8 cellular contexts compared by ENCODE assay signal in the genomic region with DNA sequence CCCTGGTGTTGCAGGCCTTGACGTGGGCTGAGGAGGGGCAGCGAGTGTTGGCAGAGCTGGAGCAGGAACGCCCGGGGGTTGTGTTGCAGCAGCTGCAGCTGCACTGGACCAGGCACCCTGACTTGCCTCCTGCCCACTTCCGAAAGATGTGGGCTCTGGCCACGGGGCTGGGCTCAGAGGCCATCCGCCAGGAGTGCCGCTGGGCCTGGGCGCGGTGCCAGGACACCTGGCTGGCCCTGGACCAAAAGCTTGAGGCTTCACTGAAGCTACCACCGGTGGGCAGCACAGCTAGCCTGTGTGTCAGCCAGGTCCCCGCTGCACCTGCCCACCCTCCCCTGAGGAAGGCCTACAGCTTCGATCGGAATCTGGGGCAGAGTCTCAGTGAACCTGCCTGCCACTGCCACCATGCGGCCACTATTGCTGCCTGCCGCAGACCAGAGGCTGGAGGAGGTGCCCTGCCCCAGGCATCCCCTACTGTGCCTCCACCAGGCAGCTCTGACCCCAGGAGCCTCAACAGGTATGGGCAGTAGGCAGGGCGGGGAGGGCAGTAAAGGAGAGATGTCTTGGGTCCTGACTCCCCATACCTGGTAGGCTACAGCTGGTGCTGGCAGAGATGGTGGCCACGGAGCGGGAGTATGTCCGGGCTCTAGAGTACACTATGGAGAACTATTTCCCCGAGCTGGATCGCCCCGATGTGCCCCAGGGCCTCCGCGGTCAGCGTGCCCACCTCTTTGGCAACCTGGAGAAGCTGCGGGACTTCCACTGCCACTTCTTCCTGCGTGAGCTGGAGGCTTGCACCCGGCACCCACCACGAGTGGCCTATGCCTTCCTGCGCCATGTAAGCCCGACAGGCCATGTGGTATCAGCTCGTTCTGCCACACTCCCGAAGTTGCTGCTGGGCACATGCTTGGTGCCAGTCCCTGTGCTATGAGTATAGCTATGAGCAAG. TPM values are rescaled to one million over a fixed set of nuclear protein-coding genes. Genes with fewer than 3 reads are reported as not detected.
A peak's percentile ranks its signal among the peaks of the same experiment; 100 is the strongest.
DNase-seq lines count a peak whose midpoint lies in the region; TF ChIP-seq lines count a peak whose summit lies in the region.

No MANE protein-coding gene starts in this region.

- no peak overlapping the region for H3K4me3 Mint-ChIP-seq in T-helper 2 cell treated with Interferon-gamma antibody and Interleukin-4, amounts not matched to agents 5 μg/mL and 100 μg/mL, for 36 hours

- H3K4me3 ChIP-seq in fibroblast of the aortic adventitia (ENCODE audit: low read depth, low read length): no peak overlapping the region

- no peaks in the 10 kb centered on the region for H3K9me3 Mint-ChIP-seq in T-helper 2 cell treated with Interferon-gamma antibody and Interleukin-4, amounts not matched to agents 5 μg/mL and 100 μg/mL, for 36 hours

- DNase-seq in HCEC 1CT (peak; percentile 39), fibroblast of the aortic adventitia (ENCODE audit: low read depth) (no peak), renal cortical epithelial cell (ENCODE audit: low read depth) (peak; percentile 32)
- no peak for DNase-seq in stimulated activated CD8-positive, alpha-beta memory T cell treated with anti-CD3 and anti-CD28 coated beads, Interleukin-4, amount 100 ng/mL, for 48 hours
- DNase-seq in NK-92 treated with Interleukin-12 subunit alpha and Interleukin-12 subunit beta, amount 100 ng/mL, for 24 hours (lab: John Stamatoyannopoulos, UW): no peak
- no peak for DNase-seq in T-helper 2 cell treated with Interferon-gamma antibody and Interleukin-4, amounts not matched to agents 5 μg/mL and 100 μg/mL, for 36 hours (ENCODE audit: low spot score)
- no peak for DNase-seq in activated CD4-positive, alpha-beta T cell treated with anti-CD3 and anti-CD28 coated beads, Interleukin-2, amount 50 U/mL, for 48 hours

- TF ChIP-seq CTCF in fibroblast of the aortic adventitia (IDR thresholded peaks at IDR 0.05; ENCODE audit: insufficient read depth, low read length): peak; percentile 49

- peaks cover 8% of the 10 kb centered on the region for H3K4me1 Mint-ChIP-seq in T-helper 2 cell treated with Interferon-gamma antibody and Interleukin-4, amounts not matched to agents 5 μg/mL and 100 μg/mL, for 36 hours (ENCODE audit: low read depth)

- H3K27me3 Mint-ChIP-seq in T-helper 2 cell treated with Interferon-gamma antibody and Interleukin-4, amounts not matched to agents 5 μg/mL and 100 μg/mL, for 36 hours (ENCODE audit: low read depth): no peaks in the 10 kb centered on the region

- H3K27ac Mint-ChIP-seq in T-helper 2 cell treated with Interferon-gamma antibody and Interleukin-4, amounts not matched to agents 5 μg/mL and 100 μg/mL, for 36 hours: no peak overlapping the region

- H3K36me3 Mint-ChIP-seq in T-helper 2 cell treated with Interferon-gamma antibody and Interleukin-4, amounts not matched to agents 5 μg/mL and 100 μg/mL, for 36 hours (ENCODE audit: low read depth): no peaks in the 10 kb centered on the region

TF ChIP-seq in PFSK-1, 5 proteins besides CTCF, POLR2A, EP300 and RAD21:
- TF ChIP-seq POLR2AphosphoS5 (IDR thresholded peaks at IDR 0.05; ENCODE audit: low read depth, low read length) (no peak), TAF1 (IDR thresholded peaks at IDR 0.05; ENCODE audit: borderline replicate concordance, insufficient read depth, low read length) (no peak), FOXP2 (optimal IDR thresholded peaks at IDR 0.05; ENCODE audit: borderline replicate concordance, extremely low read depth, extremely low read length, insufficient read depth) (peak; percentile 33), SIN3A (IDR thresholded peaks at IDR 0.05; ENCODE audit: borderline replicate concordance, insufficient read depth, low read length) (no peak)
- TF ChIP-seq, protein P1, sequence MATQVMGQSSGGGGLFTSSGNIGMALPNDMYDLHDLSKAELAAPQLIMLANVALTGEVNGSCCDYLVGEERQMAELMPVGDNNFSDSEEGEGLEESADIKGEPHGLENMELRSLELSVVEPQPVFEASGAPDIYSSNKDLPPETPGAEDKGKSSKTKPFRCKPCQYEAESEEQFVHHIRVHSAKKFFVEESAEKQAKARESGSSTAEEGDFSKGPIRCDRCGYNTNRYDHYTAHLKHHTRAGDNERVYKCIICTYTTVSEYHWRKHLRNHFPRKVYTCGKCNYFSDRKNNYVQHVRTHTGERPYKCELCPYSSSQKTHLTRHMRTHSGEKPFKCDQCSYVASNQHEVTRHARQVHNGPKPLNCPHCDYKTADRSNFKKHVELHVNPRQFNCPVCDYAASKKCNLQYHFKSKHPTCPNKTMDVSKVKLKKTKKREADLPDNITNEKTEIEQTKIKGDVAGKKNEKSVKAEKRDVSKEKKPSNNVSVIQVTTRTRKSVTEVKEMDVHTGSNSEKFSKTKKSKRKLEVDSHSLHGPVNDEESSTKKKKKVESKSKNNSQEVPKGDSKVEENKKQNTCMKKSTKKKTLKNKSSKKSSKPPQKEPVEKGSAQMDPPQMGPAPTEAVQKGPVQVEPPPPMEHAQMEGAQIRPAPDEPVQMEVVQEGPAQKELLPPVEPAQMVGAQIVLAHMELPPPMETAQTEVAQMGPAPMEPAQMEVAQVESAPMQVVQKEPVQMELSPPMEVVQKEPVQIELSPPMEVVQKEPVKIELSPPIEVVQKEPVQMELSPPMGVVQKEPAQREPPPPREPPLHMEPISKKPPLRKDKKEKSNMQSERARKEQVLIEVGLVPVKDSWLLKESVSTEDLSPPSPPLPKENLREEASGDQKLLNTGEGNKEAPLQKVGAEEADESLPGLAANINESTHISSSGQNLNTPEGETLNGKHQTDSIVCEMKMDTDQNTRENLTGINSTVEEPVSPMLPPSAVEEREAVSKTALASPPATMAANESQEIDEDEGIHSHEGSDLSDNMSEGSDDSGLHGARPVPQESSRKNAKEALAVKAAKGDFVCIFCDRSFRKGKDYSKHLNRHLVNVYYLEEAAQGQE (IDR thresholded peaks at IDR 0.05; ENCODE audit: insufficient read depth in 1 of 2, low read depth in 2 of 2, low read length in 2 of 2): no peak
TF ChIP-seq in PFSK-1: peak in this region for 1.

RNA-seq across cellular contexts. Expression of gene PLEKHG4, which starts 5.6 kb away (rescaled TPM):
- polyA plus RNA-seq in PFSK-1 (2012; ENCODE audit: insufficient read length, low read depth): not detected
- 13.3 and 24.3 TPM in 2 replicates for total RNA-seq in fibroblast of the aortic adventitia (ENCODE audit: low replicate concordance)
- total RNA-seq in renal cortical epithelial cell: 13.9 and 18.5 TPM in 2 replicates

RNA-seq across cellular contexts. Expression of gene SLC9A5, which starts 36.2 kb away (rescaled TPM):
- 0.88 TPM for polyA plus RNA-seq in PFSK-1 (2012; ENCODE audit: insufficient read length, low read depth)
- total RNA-seq in fibroblast of the aortic adventitia (ENCODE audit: low replicate concordance): 0.65 and 1.4 TPM in 2 replicates
- 0.60 and 0.69 TPM in 2 replicates for total RNA-seq in renal cortical epithelial cell

RNA-seq across cellular contexts. Expression of gene FHOD1, which starts 37.7 kb away (rescaled TPM):
- 26.4 TPM for polyA plus RNA-seq in PFSK-1 (2012; ENCODE audit: insufficient read length, low read depth)
- 14.1 and 19.7 TPM in 2 replicates for total RNA-seq in fibroblast of the aortic adventitia (ENCODE audit: low replicate concordance)
- 5.4 and 20.5 TPM in 2 replicates for total RNA-seq in renal cortical epithelial cell

RNA-seq across cellular contexts. Expression of gene KCTD19, which starts 41.6 kb away (rescaled TPM):
- not detected for polyA plus RNA-seq in PFSK-1 (2012; ENCODE audit: insufficient read length, low read depth)
- total RNA-seq in fibroblast of the aortic adventitia (ENCODE audit: low replicate concordance): not detected in 2 replicates
- total RNA-seq in renal cortical epithelial cell: 0.25 TPM in 1 of 2 replicates, not detected in the other

RNA-seq across cellular contexts. Expression of gene LRRC36, which starts 41.6 kb away (rescaled TPM):
- 0.59 TPM for polyA plus RNA-seq in PFSK-1 (2012; ENCODE audit: insufficient read length, low read depth)
- total RNA-seq in fibroblast of the aortic adventitia (ENCODE audit: low replicate concordance) (not detected in 2 replicates), renal cortical epithelial cell (1.6 TPM in 1 of 2 replicates, not detected in the other)

Comparison
In these comparisons a context has a peak if more than half of its experiments do, and no peak if none do; other contexts are left out.
1. DNase-seq: peak in HCEC 1CT (single experiment) and renal cortical epithelial cell (single experiment); none in fibroblast of the aortic adventitia (single experiment), stimulated activated CD8-positive, alpha-beta memory T cell treated with anti-CD3 and anti-CD28 coated beads, Interleukin-4, amount 100 ng/mL, for 48 hours (single experiment), NK-92 treated with Interleukin-12 subunit alpha and Interleukin-12 subunit beta, amount 100 ng/mL, for 24 hours (single experiment), T-helper 2 cell treated with Interferon-gamma antibody and Interleukin-4, amounts not matched to agents 5 μg/mL and 100 μg/mL, for 36 hours (single experiment) and activated CD4-positive, alpha-beta T cell treated with anti-CD3 and anti-CD28 coated beads, Interleukin-2, amount 50 U/mL, for 48 hours (0 of 2).